In the genomic region with DNA sequence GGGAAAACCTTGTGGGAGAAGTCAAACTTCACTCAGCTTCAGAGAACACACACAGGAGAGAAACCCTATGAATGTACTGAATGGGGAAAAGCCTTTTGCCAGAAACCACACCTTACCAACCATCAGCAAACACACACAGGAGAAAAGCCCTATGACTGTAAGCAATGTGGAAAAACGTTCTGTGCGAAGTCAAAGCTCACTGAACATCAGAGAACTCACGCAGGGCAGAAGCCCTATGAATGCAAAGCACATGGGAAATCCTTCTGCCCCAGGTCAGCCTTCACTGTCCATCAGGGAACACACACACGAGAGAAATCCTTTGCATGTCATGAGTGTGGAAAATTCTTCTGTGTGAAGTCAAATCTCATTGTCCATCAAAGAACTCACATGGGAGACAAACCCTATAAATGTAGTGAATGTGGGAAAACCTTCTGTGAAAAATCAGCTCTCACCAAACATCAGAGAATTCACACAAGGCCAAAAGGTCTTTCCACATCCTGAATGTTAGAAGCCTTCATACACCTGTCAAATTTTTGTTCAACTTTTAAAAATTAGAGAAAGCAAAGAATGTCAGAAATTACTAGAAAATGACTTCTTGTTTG, we compare ENCODE assay signal across 3 cellular contexts.
TF ChIP-seq lines count a peak whose summit lies in the region.

No MANE protein-coding gene starts in this region.

TF ChIP-seq in HepG2, 621 proteins besides CTCF, POLR2A, EP300 and RAD21:
- TF ChIP-seq RFXAP (CRISPR knock-in tag; IDR thresholded peaks at IDR 0.05; ENCODE audit: borderline replicate concordance): no peak
- TF ChIP-seq GABPA (IDR thresholded peaks at IDR 0.05; ENCODE audit: low read depth, low read length): no peak
- TF ChIP-seq GABPA (CRISPR knock-in tag; IDR thresholded peaks at IDR 0.05; ENCODE audit: low read depth): no peak
- TF ChIP-seq ZNF607 (CRISPR knock-in tag; IDR thresholded peaks at IDR 0.05; ENCODE audit: borderline replicate concordance): no peak
- TF ChIP-seq DNMT3B (CRISPR knock-in tag; conservative IDR thresholded peaks at IDR 0.05): no peak
- TF ChIP-seq THYN1 (CRISPR knock-in tag; IDR thresholded peaks at IDR 0.05; ENCODE audit: borderline replicate concordance, low read depth): no peak
- no peak for TF ChIP-seq ZNF766 (CRISPR knock-in tag; IDR thresholded peaks at IDR 0.05; ENCODE audit: borderline replicate concordance)
- no peak for TF ChIP-seq ZNF720 (CRISPR knock-in tag; IDR thresholded peaks at IDR 0.05)
- TF ChIP-seq SIX1 (CRISPR knock-in tag; IDR thresholded peaks at IDR 0.05; ENCODE audit: borderline replicate concordance): no peak
- TF ChIP-seq MXI1 (IDR thresholded peaks at IDR 0.05; ENCODE audit: borderline replicate concordance, low read depth, low read length): no peak

TF ChIP-seq in HEK293, 187 proteins besides CTCF, POLR2A, EP300 and RAD21:
- TF ChIP-seq ZNF274 (IDR thresholded peaks at IDR 0.05; ENCODE audit: low read length): no peak
- peak; percentile 96 for TF ChIP-seq ZNF274 (tag by site-specific recombination; IDR thresholded peaks at IDR 0.05; ENCODE audit: borderline replicate concordance)
- TF ChIP-seq ZNF16 (tag by site-specific recombination; IDR thresholded peaks at IDR 0.05; ENCODE audit: low read depth): no peak
- TF ChIP-seq TRIM28 (IDR thresholded peaks at IDR 0.05; ENCODE audit: borderline replicate concordance, low read length): peak; percentile 98; the same call in 1 of the 2 replicates
- peak; percentile 98 for TF ChIP-seq SETDB1 (IDR thresholded peaks at IDR 0.05; ENCODE audit: insufficient read length, low read length)
TF ChIP-seq in HEK293: peak in this region for 3.

TF ChIP-seq in K562, 482 proteins besides CTCF, POLR2A, EP300 and RAD21:
- TF ChIP-seq ARID1B (IDR thresholded peaks at IDR 0.05) (no peak), HMG20B (CRISPR knock-in tag; IDR thresholded peaks at IDR 0.05) (no peak), ZNF274 (IDR thresholded peaks at IDR 0.05; ENCODE audit: borderline replicate concordance, low read depth, low read length) (0 out of 2 replicates have a peak, but pooled peaks have one; percentile 16), JUNB (CRISPR knock-in tag; conservative IDR thresholded peaks at IDR 0.05) (no peak)
- TF ChIP-seq, protein P1, sequence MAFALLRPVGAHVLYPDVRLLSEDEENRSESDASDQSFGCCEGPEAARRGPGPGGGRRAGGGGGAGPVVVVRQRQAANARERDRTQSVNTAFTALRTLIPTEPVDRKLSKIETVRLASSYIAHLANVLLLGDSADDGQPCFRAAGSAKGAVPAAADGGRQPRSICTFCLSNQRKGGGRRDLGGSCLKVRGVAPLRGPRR (CRISPR knock-in tag; IDR thresholded peaks at IDR 0.05): no peak
- TF ChIP-seq, protein P2, sequence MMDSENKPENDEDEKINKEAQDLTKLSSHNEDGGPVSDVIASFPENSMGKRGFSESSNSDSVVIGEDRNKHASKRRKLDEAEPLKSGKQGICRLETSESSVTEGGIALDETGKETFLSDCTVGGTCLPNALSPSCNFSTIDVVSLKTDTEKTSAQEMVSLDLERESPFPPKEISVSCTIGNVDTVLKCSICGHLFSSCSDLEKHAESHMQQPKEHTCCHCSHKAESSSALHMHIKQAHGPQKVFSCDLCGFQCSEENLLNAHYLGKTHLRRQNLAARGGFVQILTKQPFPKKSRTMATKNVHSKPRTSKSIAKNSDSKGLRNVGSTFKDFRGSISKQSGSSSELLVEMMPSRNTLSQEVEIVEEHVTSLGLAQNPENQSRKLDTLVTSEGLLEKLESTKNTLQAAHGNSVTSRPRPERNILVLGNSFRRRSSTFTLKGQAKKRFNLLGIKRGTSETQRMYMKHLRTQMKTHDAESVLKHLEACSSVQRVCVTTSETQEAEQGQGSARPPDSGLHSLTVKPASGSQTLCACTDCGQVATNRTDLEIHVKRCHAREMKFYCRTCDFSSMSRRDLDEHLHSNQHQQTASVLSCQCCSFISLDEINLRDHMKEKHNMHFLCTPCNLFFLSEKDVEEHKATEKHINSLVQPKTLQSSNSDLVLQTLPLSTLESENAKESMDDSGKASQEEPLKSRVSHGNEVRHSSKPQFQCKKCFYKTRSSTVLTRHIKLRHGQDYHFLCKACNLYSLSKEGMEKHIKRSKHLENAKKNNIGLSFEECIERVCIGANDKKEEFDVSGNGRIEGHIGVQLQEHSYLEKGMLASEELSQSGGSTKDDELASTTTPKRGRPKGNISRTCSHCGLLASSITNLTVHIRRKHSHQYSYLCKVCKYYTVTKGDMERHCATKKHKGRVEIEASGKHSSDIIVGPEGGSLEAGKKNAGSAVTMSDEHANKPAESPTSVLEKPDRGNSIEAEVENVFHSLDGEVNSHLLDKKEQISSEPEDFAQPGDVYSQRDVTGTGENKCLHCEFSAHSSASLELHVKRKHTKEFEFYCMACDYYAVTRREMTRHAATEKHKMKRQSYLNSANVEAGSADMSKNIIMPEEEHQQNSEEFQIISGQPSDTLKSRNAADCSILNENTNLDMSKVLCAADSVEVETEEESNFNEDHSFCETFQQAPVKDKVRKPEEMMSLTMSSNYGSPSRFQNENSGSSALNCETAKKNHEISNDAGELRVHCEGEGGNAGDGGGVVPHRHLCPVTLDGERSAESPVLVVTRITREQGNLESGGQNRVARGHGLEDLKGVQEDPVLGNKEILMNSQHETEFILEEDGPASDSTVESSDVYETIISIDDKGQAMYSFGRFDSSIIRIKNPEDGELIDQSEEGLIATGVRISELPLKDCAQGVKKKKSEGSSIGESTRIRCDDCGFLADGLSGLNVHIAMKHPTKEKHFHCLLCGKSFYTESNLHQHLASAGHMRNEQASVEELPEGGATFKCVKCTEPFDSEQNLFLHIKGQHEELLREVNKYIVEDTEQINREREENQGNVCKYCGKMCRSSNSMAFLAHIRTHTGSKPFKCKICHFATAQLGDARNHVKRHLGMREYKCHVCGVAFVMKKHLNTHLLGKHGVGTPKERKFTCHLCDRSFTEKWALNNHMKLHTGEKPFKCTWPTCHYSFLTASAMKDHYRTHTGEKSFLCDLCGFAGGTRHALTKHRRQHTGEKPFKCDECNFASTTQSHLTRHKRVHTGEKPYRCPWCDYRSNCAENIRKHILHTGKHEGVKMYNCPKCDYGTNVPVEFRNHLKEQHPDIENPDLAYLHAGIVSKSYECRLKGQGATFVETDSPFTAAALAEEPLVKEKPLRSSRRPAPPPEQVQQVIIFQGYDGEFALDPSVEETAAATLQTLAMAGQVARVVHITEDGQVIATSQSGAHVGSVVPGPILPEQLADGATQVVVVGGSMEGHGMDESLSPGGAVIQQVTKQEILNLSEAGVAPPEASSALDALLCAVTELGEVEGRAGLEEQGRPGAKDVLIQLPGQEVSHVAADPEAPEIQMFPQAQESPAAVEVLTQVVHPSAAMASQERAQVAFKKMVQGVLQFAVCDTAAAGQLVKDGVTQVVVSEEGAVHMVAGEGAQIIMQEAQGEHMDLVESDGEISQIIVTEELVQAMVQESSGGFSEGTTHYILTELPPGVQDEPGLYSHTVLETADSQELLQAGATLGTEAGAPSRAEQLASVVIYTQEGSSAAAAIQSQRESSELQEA (IDR thresholded peaks at IDR 0.05; ENCODE audit: low read depth): no peak
